16 cellular contexts compared by ENCODE assay signal in the genomic region with DNA sequence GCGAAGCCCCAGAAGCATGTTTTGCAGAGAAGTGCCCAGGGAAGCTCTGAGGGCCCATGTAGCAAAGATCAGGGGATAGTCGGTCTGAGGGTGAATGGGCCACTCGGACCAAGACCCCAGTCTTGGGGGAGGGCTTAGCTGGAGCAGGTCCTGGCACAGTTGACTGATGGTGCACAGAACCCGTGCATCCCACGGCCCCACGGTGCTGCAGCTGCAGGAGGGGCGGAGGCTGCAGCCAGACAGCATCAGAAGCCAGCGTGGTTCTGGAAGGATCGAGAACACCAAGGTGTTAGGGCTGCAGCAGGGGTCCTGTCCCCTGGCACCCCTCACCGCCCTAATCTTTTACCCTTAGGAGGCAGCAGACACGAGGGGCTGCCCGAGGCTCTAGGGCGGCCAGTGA. TPM values are rescaled to one million over a fixed set of nuclear protein-coding genes. Genes with fewer than 3 reads are reported as not detected.
DNase-seq lines count a peak whose midpoint lies in the region; ATAC-seq, FAIRE-seq and TF ChIP-seq lines count a peak whose summit lies in the region.
"Had no signal": no experiment of that assay in that cellular context is flagged by ENCODE, and none has a peak within 500 bp of the region (broad histone marks: within the 10 kb centered on the region; RNA-seq: fewer than 3 reads in every experiment).

No MANE protein-coding gene starts in this region.

- no peak overlapping the region for H3K4me2 ChIP-seq in astrocyte (ENCODE audit: low read length)
- H3K4me2 ChIP-seq: BLaER1 had no signal

- H3K36me3 Mint-ChIP-seq in astrocyte (ENCODE audit: low read depth, unreplicated experiment) = peaks cover 13% of the 10 kb centered on the region
- H3K36me3 Mint-ChIP-seq in nephron progenitor cell (ENCODE audit: low read depth) = peaks cover 22% of the 10 kb centered on the region

- H3K36me3 ChIP-seq in astrocyte (ENCODE audit: insufficient read depth, low read length) (no peaks in the 10 kb centered on the region), left lung (peaks cover 0 to 49% of the 10 kb centered on the region in 2 donors)

- no peaks in the 10 kb centered on the region for H3K79me2 ChIP-seq in astrocyte (ENCODE audit: insufficient read depth, low read length)

- no peak for TF ChIP-seq CTCF in astrocyte (IDR thresholded peaks at IDR 0.05; ENCODE audit: insufficient read depth, low read depth, low read length)
- no peak for TF ChIP-seq CTCF in nephron progenitor cell (IDR thresholded peaks at IDR 0.05)
- no peak for TF ChIP-seq CTCF in left lung (IDR thresholded peaks at IDR 0.05)

- no peak overlapping the region for H3K27ac ChIP-seq in astrocyte (ENCODE audit: low read depth, low read length)
- H3K27ac ChIP-seq in left lung = no peak overlapping the region
- H3K27ac ChIP-seq: 22Rv1, BLaER1 had no signal

- H3K4me1 ChIP-seq in astrocyte (ENCODE audit: insufficient read depth, low read length) (peaks cover 12% of the 10 kb centered on the region), left lung (peaks cover 0 to 7% of the 10 kb centered on the region in 2 donors)

- no peak for FAIRE-seq in astrocyte (lab: Jason Lieb, UNC)
- FAIRE-seq: GM18507 had no signal

- peaks cover 49% of the 10 kb centered on the region for H4K20me1 ChIP-seq in astrocyte (ENCODE audit: insufficient read depth, low read length)

- peak; percentile 49 for DNase-seq in activated CD8-positive, alpha-beta memory T cell treated with anti-CD3 and anti-CD28 coated beads, Interleukin-2, amount 50 U/mL, for 48 hours
- no peak for DNase-seq in activated CD8-positive, alpha-beta memory T cell treated with anti-CD3 and anti-CD28 coated beads for 24 hours
- DNase-seq in astrocyte (ENCODE audit: low read depth) (no peak), nephron progenitor cell (no peak), HuH-7.5 (ENCODE audit: low spot score) (no peak), left lung (no peak)
- DNase-seq: AML-193; CD8-positive, alpha-beta memory T cell; DMS53; GF-D8; GOT3; H9 had no signal

- H3K4me1 Mint-ChIP-seq in astrocyte (ENCODE audit: low read depth, unreplicated experiment) (peaks cover 2% of the 10 kb centered on the region), nephron progenitor cell (peaks cover 11% of the 10 kb centered on the region)

- intact Hi-C loops in left lung (cut with DNase I) = no loop called here

- H3K9me3 ChIP-seq in astrocyte (ENCODE audit: insufficient read depth, low read depth, low read length) (no peaks in the 10 kb centered on the region), left lung (no peaks in the 10 kb centered on the region)

- H3K27me3 Mint-ChIP-seq in astrocyte (ENCODE audit: low read depth, unreplicated experiment) (no peaks in the 10 kb centered on the region), nephron progenitor cell (ENCODE audit: low read depth, poor library complexity) (peaks cover 3% of the 10 kb centered on the region)
- H3K27me3 Mint-ChIP-seq: CD8-positive, alpha-beta memory T cell had no signal

- H3K9me3 Mint-ChIP-seq in astrocyte (ENCODE audit: unreplicated experiment) = no peaks in the 10 kb centered on the region
- peaks cover under 1% of the 10 kb centered on the region for H3K9me3 Mint-ChIP-seq in nephron progenitor cell
- H3K9me3 Mint-ChIP-seq: CD8-positive, alpha-beta memory T cell had no signal

- H3K27ac Mint-ChIP-seq in astrocyte (ENCODE audit: unreplicated experiment) (no peak overlapping the region), nephron progenitor cell (peak overlapping the region; percentile 88)
- H3K27ac Mint-ChIP-seq: H9 had no signal

- H3K4me3 ChIP-seq in astrocyte (ENCODE audit: insufficient read depth, low read depth, low read length) (no peak overlapping the region), left lung (no peak overlapping the region)
- H3K4me3 ChIP-seq: BLaER1 had no signal

- no peak overlapping the region for H2AFZ ChIP-seq in astrocyte (ENCODE audit: low read depth, low read length)

- H3K27me3 ChIP-seq in astrocyte (ENCODE audit: insufficient read depth, low read length) = no peaks in the 10 kb centered on the region
- no peaks in the 10 kb centered on the region for H3K27me3 ChIP-seq in left lung
- H3K27me3 ChIP-seq: BLaER1 had no signal

- ATAC-seq in GM21360 (IDR thresholded peaks at IDR 0.05; ENCODE audit: unreplicated experiment) (no peak), left lung (no peak)

- H3K4me3 Mint-ChIP-seq in astrocyte (ENCODE audit: unreplicated experiment) = peak overlapping the region; percentile 40
- H3K4me3 Mint-ChIP-seq in nephron progenitor cell = no peak overlapping the region
- H3K4me3 Mint-ChIP-seq: CD8-positive, alpha-beta memory T cell had no signal

- no peak overlapping the region for H3K9ac ChIP-seq in astrocyte (ENCODE audit: low read length)
- H3K9ac ChIP-seq: BLaER1 had no signal

RNA-seq across cellular contexts. Expression of gene MC1R, which starts 6.5 kb away (rescaled TPM):
- total RNA-seq in astrocyte (8.4 and 9.2 TPM in 2 replicates), left lung (1 to 10 TPM; 3.5 to 3.9 TPM)

RNA-seq across cellular contexts. Expression of gene TUBB3, which starts 11.0 kb away (rescaled TPM):
- 360 and 459 TPM in 2 replicates for total RNA-seq in astrocyte
- total RNA-seq in left lung = 10 to 100 TPM; 17.4 to 54.2 TPM

RNA-seq across cellular contexts. Expression of gene DEF8, which starts 36.4 kb away (rescaled TPM):
- total RNA-seq in astrocyte = 70.7 and 78.8 TPM in 2 replicates
- total RNA-seq in left lung = 10 to 100 TPM; 57.1 to 70.4 TPM

RNA-seq across cellular contexts. Expression of gene TCF25, which starts 38.8 kb away (rescaled TPM):
- total RNA-seq in astrocyte = 187 and 193 TPM in 2 replicates
- 100 to 1,000 TPM; 148 to 165 TPM for total RNA-seq in left lung
